In the genomic region with DNA sequence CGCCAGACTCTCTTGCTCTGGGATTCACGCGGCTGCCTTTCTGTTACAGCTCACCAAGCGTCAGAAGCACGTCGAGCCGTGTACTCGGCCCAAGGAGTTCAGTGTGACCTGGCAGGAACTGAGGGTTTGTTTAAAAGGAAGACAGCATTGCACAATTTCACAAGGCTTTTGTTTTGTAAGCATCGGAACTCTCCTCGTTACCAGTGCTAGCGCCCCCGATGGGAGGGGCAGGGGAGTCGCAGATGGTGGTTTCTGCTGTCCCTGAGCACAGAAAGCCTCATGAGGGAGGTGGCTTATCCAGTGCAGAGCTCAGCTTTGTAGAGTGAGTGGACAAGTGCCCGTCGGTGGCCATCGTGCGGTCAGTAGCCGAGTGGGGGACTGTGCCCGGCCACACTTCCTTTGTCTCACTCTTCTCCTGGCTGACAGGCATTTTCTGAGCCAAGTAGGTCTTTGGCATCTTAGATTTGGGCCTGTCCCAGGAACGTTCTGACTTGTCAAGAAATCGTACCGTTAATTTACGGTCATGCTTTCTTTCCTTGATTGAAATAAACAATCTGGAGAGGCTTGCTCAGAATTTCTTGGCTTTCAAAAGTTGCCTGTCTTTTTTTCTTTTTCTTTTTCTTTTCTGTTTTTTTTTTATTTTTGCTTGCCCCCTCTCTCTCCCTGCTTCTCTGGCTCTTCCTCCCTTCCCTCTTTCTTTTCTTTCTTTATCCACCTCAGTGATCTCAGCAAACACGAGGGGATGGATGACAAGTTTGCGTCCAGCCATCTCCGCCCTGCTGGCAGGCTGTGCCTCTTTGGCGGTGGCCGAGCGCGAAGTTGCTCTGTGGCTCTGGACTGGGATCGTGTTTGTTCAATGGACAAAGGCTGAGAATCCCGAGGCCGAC, we compare ENCODE assay signal across 8 cellular contexts. TPM values are rescaled to one million over a fixed set of nuclear protein-coding genes. Genes with fewer than 3 reads are reported as not detected.
DNase-seq lines count a peak whose midpoint lies in the region; ATAC-seq and TF ChIP-seq lines count a peak whose summit lies in the region.

No MANE protein-coding gene starts in this region.

- H3K9me2 ChIP-seq in MM.1S (replicated peaks; ENCODE audit: insufficient read depth, low read length): no peaks in the 10 kb centered on the region

- no peaks in the 10 kb centered on the region for H3K27me3 Mint-ChIP-seq in memory B cell
- no peaks in the 10 kb centered on the region for H3K27me3 Mint-ChIP-seq in type B pancreatic cell

- H3K9ac ChIP-seq in NT2/D1 (ENCODE audit: insufficient read length, low read depth) (peak overlapping the region; percentile 43), duodenal mucosa (ENCODE audit: low read depth in 1 of 2, low read length in 2 of 2) (no peak overlapping the region), MM.1S (ENCODE audit: low read length) (no peak overlapping the region)

- H3K36me3 ChIP-seq in NT2/D1 (ENCODE audit: insufficient read depth, insufficient read length, low read length): peaks cover 14% of the 10 kb centered on the region
- peaks cover 0 to 7% of the 10 kb centered on the region in 2 donors for H3K36me3 ChIP-seq in duodenal mucosa (ENCODE audit: control insufficient read depth in 1 of 2, insufficient read depth in 2 of 2, low read length in 2 of 2)
- peaks cover 10% of the 10 kb centered on the region; the same call in 1 of the 2 replicates for H3K36me3 ChIP-seq in MM.1S (replicated peaks; ENCODE audit: insufficient read depth, low read length)

- no peaks in the 10 kb centered on the region for H3K9me3 Mint-ChIP-seq in memory B cell
- H3K9me3 Mint-ChIP-seq in type B pancreatic cell: no peaks in the 10 kb centered on the region

- H3K4me1 ChIP-seq in NT2/D1 (ENCODE audit: insufficient read depth, insufficient read length) (peaks cover 47% of the 10 kb centered on the region), duodenal mucosa (ENCODE audit: control insufficient read depth in 1 of 2, insufficient read depth in 2 of 2, low read length in 2 of 2) (peaks cover 13 to 23% of the 10 kb centered on the region in 2 donors), MM.1S (ENCODE audit: low read length) (no peaks in the 10 kb centered on the region)

- no peaks in the 10 kb centered on the region for H3K27me3 ChIP-seq in NT2/D1 (ENCODE audit: insufficient read depth, insufficient read length)
- H3K27me3 ChIP-seq in duodenal mucosa (ENCODE audit: control insufficient read depth in 1 of 2, insufficient read depth in 2 of 2, low read length in 2 of 2): no peaks in the 10 kb centered on the region
- no peaks in the 10 kb centered on the region for H3K27me3 ChIP-seq in MM.1S (replicated peaks; ENCODE audit: insufficient read depth, low read length)

- H3K36me3 Mint-ChIP-seq in memory B cell: peaks cover 3% of the 10 kb centered on the region
- no peaks in the 10 kb centered on the region for H3K36me3 Mint-ChIP-seq in type B pancreatic cell

- H3K4me2 ChIP-seq in MM.1S (ENCODE audit: low read depth, low read length): no peak overlapping the region

- H3K79me2 ChIP-seq in MM.1S (ENCODE audit: low read length): peaks cover 97% of the 10 kb centered on the region

- H3K4me3 Mint-ChIP-seq in memory B cell: peak overlapping the region; percentile 48
- H3K4me3 Mint-ChIP-seq in type B pancreatic cell: peak overlapping the region; percentile 52

- H3K27ac Mint-ChIP-seq in memory B cell (peak overlapping the region; percentile 79), type B pancreatic cell (peak overlapping the region; percentile 55)

- no peaks in the 10 kb centered on the region for H3F3A ChIP-seq in MM.1S (ENCODE audit: insufficient read depth, low read length)

- TF ChIP-seq CTCF in type B pancreatic cell (conservative IDR thresholded peaks at IDR 0.05): peak; percentile 30
- TF ChIP-seq CTCF in MM.1S (IDR thresholded peaks at IDR 0.05; ENCODE audit: low read length): no peak

- H3K27ac ChIP-seq in duodenal mucosa (ENCODE audit: low read depth, low read length) (peak overlapping the region; percentile 47), MM.1S (ENCODE audit: low read length) (no peak overlapping the region)

- H4K20me1 ChIP-seq in MM.1S (ENCODE audit: insufficient read depth, low read length): peaks cover 19% of the 10 kb centered on the region; the same call in 1 of the 2 replicates

- ATAC-seq in memory B cell (ENCODE audit: low read depth): peak; percentile 27

- H3K4me3 ChIP-seq in NT2/D1 (ENCODE audit: insufficient read length, low read depth): no peak overlapping the region
- peak overlapping the region in 1 of 2 donors; percentile 35 for H3K4me3 ChIP-seq in duodenal mucosa (ENCODE audit: low read depth in 1 of 2, low read length in 2 of 2)
- no peak overlapping the region for H3K4me3 ChIP-seq in MM.1S (ENCODE audit: low read length)

- DNase-seq in GM03348 (ENCODE audit: low spot score) (peak; percentile 90), NT2/D1 (ENCODE audit: low read depth, low spot score) (no peak), memory B cell (ENCODE audit: low spot score in 2 of 2) (no peak), type B pancreatic cell (ENCODE audit: extremely low spot score, unreplicated experiment) (no peak), epidermal melanocyte (ENCODE audit: insufficient read length, low spot score) (no peak), HUDEP-2 (lab: John Stamatoyannopoulos, UW; ENCODE audit: unreplicated experiment in 76 of 76) (no peak), MM.1S (no peak)

- no peak overlapping the region for H2AFZ ChIP-seq in MM.1S (ENCODE audit: low read length)

- H3K4me1 Mint-ChIP-seq in memory B cell (peaks cover 32% of the 10 kb centered on the region), type B pancreatic cell (ENCODE audit: unreplicated experiment) (peaks cover 36% of the 10 kb centered on the region)

- no peaks in the 10 kb centered on the region for H3K9me3 ChIP-seq in NT2/D1 (ENCODE audit: insufficient read depth, low read length)
- no peaks in the 10 kb centered on the region for H3K9me3 ChIP-seq in duodenal mucosa (ENCODE audit: control insufficient read depth in 1 of 2, low read length in 2 of 2)
- no peaks in the 10 kb centered on the region for H3K9me3 ChIP-seq in MM.1S (replicated peaks; ENCODE audit: insufficient read depth, low read length)

RNA-seq across cellular contexts. Expression of a gene that starts 7.7 kb away (rescaled TPM):
- total RNA-seq in type B pancreatic cell (ENCODE audit: low replicate concordance): 34.3 and 48.8 TPM in 2 replicates
